10 cellular contexts compared by ENCODE assay signal in genomic region chr12:119803391-119803791, GRCh38.
A peak's percentile ranks its signal among the peaks of the same experiment; 100 is the strongest.
DNase-seq lines count a peak whose midpoint lies in the region; ATAC-seq and TF ChIP-seq lines count a peak whose summit lies in the region.
"Had no signal": no experiment of that assay in that cellular context is flagged by ENCODE, and none has a peak within 500 bp of the region (broad histone marks: within the 10 kb centered on the region; RNA-seq: fewer than 3 reads in every experiment).

No MANE protein-coding gene starts in this region.

- DNase-seq in fibroblast of peridontal ligament (ENCODE audit: extremely low read depth) (peak; percentile 83), middle frontal gyrus (ENCODE audit: extremely low spot score, low spot score) (peak; percentile 31), thyroid gland (peak; percentile 5 to 10), KBM-7 (no peak), HEK293T (ENCODE audit: extremely low spot score) (no peak), spleen (no peak), NCI-H2171 (lab: John Stamatoyannopoulos, UW) (no peak)
- DNase-seq: activated effector memory CD4-positive, alpha-beta T cell treated with anti-CD3 and anti-CD28 coated beads, Interleukin-2, amount 50 U/mL, for 16 hours had no signal

- in situ Hi-C loops in KBM-7 (cut with MboI; ENCODE audit: low pct_unique_long_range_greater_than_20kb, low sequenced_read_pairs): no loop called here

- POLR2A ChIA-PET in HEK293T (lab: Yijun Ruan, JAX): no interaction called here

- H3K27ac ChIP-seq in thyroid gland (no peak overlapping the region), spleen (no peak overlapping the region)
- H3K27ac ChIP-seq: ovary had no signal

- no peaks in the 10 kb centered on the region for H3K27me3 ChIP-seq in thyroid gland
- no peaks in the 10 kb centered on the region for H3K27me3 ChIP-seq in spleen (replicated peaks in 1 of 7)
- H3K27me3 ChIP-seq: ovary had no signal

- intact Hi-C loops in thyroid gland (cut with DNase I): no loop called here
- intact Hi-C loops in spleen (cut with DNase I; ENCODE audit: low total_unique reads): no loop called here

- TF ChIP-seq POLR2A in thyroid gland (IDR thresholded peaks at IDR 0.05) (no peak), spleen (IDR thresholded peaks at IDR 0.05) (no peak)

- no peaks in the 10 kb centered on the region for H3K4me1 ChIP-seq in thyroid gland
- H3K4me1 ChIP-seq in spleen: no peaks in the 10 kb centered on the region

- no peaks in the 10 kb centered on the region for H3K9me3 ChIP-seq in thyroid gland
- peaks cover 0 to 9% (median 0%) of the 10 kb centered on the region in 8 donors for H3K9me3 ChIP-seq in spleen
- H3K9me3 ChIP-seq: ovary had no signal

- ATAC-seq in SK-N-SH treated with all-trans-retinoic acid at 6 μM for 48 hours: peak; percentile 16; the same call in 1 of the 3 replicates

- CTCF ChIA-PET in HEK293T (lab: Yijun Ruan, JAX): no interaction called here

- no peak for TF ChIP-seq CTCF in thyroid gland (IDR thresholded peaks at IDR 0.05)
- TF ChIP-seq CTCF in spleen (IDR thresholded peaks at IDR 0.05 in 8 of 11, conservative IDR thresholded peaks at IDR 0.05 in 3 of 11): no peak

- H3K4me3 ChIP-seq in thyroid gland (replicated peaks in 1 of 3) (no peak overlapping the region), spleen (no peak overlapping the region)
- H3K4me3 ChIP-seq: ovary had no signal

- H3K36me3 ChIP-seq in thyroid gland: no peaks in the 10 kb centered on the region
- peaks cover 0 to 23% (median 0%) of the 10 kb centered on the region in 6 donors for H3K36me3 ChIP-seq in spleen
- H3K36me3 ChIP-seq: ovary had no signal

- WGBS in thyroid gland, 2 donors: 40 to 44% methylated on average over 16 of the region's 16 CpGs
- WGBS in spleen, 5 donors: 72 to 81% (median 77%) methylated on average over 16 of the region's 16 CpGs

TF ChIP-seq in SK-N-SH treated with all-trans-retinoic acid at 6 μM for 48 hours, 23 proteins besides CTCF, POLR2A, EP300 and RAD21:
- no peak for TF ChIP-seq ISL1 (CRISPR knock-in tag; IDR thresholded peaks at IDR 0.05)
- TF ChIP-seq ZC3H10 (CRISPR knock-in tag; IDR thresholded peaks at IDR 0.05): no peak
- no peak for TF ChIP-seq CREB5 (CRISPR knock-in tag; IDR thresholded peaks at IDR 0.05; ENCODE audit: low read depth)
TF ChIP-seq in SK-N-SH treated with all-trans-retinoic acid at 6 μM for 48 hours: peak in this region for 0.

TF ChIP-seq in HEK293T, 16 proteins besides CTCF, POLR2A, EP300 and RAD21:
- TF ChIP-seq TARDBP (IDR thresholded peaks at IDR 0.05) (no peak), HDGF (IDR thresholded peaks at IDR 0.05; ENCODE audit: borderline replicate concordance) (no peak), LEF1 (IDR thresholded peaks at IDR 0.05; ENCODE audit: borderline replicate concordance) (no peak), CTBP1 (IDR thresholded peaks at IDR 0.05; ENCODE audit: borderline replicate concordance) (no peak), ELF4 (IDR thresholded peaks at IDR 0.05) (no peak), SP1 (IDR thresholded peaks at IDR 0.05) (no peak), L3MBTL2 (conservative IDR thresholded peaks at IDR 0.05) (no peak), FOXK2 (IDR thresholded peaks at IDR 0.05) (no peak), ARNT (IDR thresholded peaks at IDR 0.05) (no peak), FOXA1 (IDR thresholded peaks at IDR 0.05) (no peak), NFRKB (IDR thresholded peaks at IDR 0.05) (no peak), PKNOX1 (IDR thresholded peaks at IDR 0.05) (no peak), FOXM1 (IDR thresholded peaks at IDR 0.05; ENCODE audit: borderline replicate concordance) (no peak)
TF ChIP-seq in HEK293T: peak in this region for 0.

Comparison
In these comparisons a context has a peak if more than half of its experiments do, and no peak if none do; other contexts are left out.
1. DNase-seq: peak in fibroblast of peridontal ligament (single experiment), middle frontal gyrus (single experiment) and thyroid gland (2 of 2); none in KBM-7 (single experiment), HEK293T (single experiment), spleen (single experiment) and NCI-H2171 (single experiment).